ENCODE assay signal across 9 cellular contexts in the genomic region with DNA sequence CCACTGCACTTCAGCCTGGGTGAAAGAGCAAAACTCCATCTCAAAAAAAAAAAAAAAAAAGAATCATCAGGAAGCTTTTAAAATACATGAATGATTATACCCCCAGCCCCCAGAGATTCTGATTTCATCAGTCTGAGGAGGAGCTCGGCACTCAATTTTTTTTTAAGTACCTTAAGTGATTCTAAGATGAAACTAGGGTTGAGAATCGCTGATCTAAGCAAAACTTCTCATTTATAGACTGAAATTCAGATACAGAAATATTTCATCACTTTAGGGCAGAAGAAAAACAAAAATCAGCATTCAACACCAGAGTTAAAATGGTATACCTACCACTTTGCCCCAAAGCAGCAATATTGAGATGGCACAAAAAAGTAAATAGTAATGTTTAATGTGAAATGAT. TPM values are rescaled to one million over a fixed set of nuclear protein-coding genes. Genes with fewer than 3 reads are reported as not detected.
"Had no signal": no experiment of that assay in that cellular context is flagged by ENCODE, and none has a peak within 500 bp of the region (broad histone marks: within the 10 kb centered on the region; RNA-seq: fewer than 3 reads in every experiment).

No MANE protein-coding gene starts in this region.

- H3K4me2 ChIP-seq: KMS-11 had no signal

- DNase-seq: GM23248, GOT3, H9, HCEC 1CT, KBM-7 had no signal

- H2AFZ ChIP-seq: GM23248 had no signal

- FAIRE-seq: H54 had no signal

- H3K27ac ChIP-seq: GM23248, HL-60, KMS-11 had no signal

- H3K9ac ChIP-seq: GM23248, KMS-11 had no signal

- H3K4me3 ChIP-seq: GM23248 had no signal

RNA-seq across cellular contexts. Expression of a gene that starts 24.7 kb away (rescaled TPM):
- total RNA-seq: GM23248, H9, HT1080 had no signal
- polyA plus RNA-seq: GM23248 had no signal
